Comparison of ENCODE assay signal across 2 cellular contexts in the genomic region with DNA sequence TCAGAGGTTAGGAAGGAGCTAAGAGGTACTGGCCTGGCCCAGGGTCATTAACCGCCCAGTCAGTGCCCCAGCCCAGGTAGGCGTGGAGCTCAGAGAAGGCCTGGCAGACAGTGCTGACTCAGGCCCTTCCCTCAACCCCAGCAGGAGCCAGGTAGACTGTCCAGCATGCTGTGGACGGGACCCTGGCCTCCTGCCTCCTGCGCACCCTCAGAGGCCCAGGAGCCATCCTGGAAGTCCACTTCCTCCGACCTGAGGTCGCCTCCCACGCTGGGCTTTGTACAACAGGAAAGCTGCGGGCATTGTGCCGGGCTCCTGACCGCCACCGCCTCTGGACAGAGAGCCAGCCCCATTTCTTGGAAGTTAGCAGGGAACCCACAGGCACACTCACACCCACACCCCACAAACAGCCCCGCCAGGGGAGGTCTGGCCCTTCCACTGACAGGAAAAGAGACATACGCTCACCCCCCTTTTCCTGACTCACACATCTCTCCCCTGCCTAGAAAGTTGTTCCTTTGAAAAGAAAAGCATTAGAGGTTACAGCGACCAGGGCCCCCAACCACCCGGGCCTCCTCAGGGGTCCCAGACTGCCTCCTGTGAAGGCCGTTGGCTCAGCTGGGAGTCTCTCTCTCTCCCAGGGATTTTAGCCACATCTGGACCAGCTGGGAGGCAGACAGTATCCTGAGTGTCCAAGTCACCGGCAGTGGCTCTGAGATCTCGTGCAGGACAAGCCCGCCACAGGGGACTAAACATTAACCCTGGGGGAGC.
TF ChIP-seq lines count a peak whose summit lies in the region.

No MANE protein-coding gene starts in this region.

TF ChIP-seq in SK-N-SH, 30 proteins besides CTCF, POLR2A, EP300 and RAD21 (continued from another document):
- TF ChIP-seq, protein P1, sequence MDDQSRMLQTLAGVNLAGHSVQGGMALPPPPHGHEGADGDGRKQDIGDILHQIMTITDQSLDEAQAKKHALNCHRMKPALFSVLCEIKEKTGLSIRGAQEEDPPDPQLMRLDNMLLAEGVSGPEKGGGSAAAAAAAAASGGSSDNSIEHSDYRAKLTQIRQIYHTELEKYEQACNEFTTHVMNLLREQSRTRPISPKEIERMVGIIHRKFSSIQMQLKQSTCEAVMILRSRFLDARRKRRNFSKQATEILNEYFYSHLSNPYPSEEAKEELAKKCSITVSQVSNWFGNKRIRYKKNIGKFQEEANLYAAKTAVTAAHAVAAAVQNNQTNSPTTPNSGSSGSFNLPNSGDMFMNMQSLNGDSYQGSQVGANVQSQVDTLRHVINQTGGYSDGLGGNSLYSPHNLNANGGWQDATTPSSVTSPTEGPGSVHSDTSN (IDR thresholded peaks at IDR 0.05) = no peak
- TF ChIP-seq FOXM1 (IDR thresholded peaks at IDR 0.05; ENCODE audit: low read depth) = no peak
- no peak for TF ChIP-seq MXI1 (IDR thresholded peaks at IDR 0.05; ENCODE audit: low read depth, low read length)
- TF ChIP-seq, protein P2, sequence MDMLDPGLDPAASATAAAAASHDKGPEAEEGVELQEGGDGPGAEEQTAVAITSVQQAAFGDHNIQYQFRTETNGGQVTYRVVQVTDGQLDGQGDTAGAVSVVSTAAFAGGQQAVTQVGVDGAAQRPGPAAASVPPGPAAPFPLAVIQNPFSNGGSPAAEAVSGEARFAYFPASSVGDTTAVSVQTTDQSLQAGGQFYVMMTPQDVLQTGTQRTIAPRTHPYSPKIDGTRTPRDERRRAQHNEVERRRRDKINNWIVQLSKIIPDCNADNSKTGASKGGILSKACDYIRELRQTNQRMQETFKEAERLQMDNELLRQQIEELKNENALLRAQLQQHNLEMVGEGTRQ (IDR thresholded peaks at IDR 0.05; ENCODE audit: borderline replicate concordance, low read depth, low read length) = no peak
- TF ChIP-seq RFX5 (IDR thresholded peaks at IDR 0.05; ENCODE audit: low read length) = no peak
- TF ChIP-seq GATA2 (CRISPR knock-in tag; IDR thresholded peaks at IDR 0.05) = no peak
- TF ChIP-seq EZH2phosphoT487 (IDR thresholded peaks at IDR 0.05; ENCODE audit: borderline replicate concordance, low read depth) = no peak
- TF ChIP-seq FOXJ3 (CRISPR knock-in tag; IDR thresholded peaks at IDR 0.05) = no peak
- no peak for TF ChIP-seq MEF2A (IDR thresholded peaks at IDR 0.05; ENCODE audit: borderline replicate concordance, low read depth)
- TF ChIP-seq CHD2 (IDR thresholded peaks at IDR 0.05; ENCODE audit: low read length, partially characterized antibody) = no peak
- TF ChIP-seq, protein P3, sequence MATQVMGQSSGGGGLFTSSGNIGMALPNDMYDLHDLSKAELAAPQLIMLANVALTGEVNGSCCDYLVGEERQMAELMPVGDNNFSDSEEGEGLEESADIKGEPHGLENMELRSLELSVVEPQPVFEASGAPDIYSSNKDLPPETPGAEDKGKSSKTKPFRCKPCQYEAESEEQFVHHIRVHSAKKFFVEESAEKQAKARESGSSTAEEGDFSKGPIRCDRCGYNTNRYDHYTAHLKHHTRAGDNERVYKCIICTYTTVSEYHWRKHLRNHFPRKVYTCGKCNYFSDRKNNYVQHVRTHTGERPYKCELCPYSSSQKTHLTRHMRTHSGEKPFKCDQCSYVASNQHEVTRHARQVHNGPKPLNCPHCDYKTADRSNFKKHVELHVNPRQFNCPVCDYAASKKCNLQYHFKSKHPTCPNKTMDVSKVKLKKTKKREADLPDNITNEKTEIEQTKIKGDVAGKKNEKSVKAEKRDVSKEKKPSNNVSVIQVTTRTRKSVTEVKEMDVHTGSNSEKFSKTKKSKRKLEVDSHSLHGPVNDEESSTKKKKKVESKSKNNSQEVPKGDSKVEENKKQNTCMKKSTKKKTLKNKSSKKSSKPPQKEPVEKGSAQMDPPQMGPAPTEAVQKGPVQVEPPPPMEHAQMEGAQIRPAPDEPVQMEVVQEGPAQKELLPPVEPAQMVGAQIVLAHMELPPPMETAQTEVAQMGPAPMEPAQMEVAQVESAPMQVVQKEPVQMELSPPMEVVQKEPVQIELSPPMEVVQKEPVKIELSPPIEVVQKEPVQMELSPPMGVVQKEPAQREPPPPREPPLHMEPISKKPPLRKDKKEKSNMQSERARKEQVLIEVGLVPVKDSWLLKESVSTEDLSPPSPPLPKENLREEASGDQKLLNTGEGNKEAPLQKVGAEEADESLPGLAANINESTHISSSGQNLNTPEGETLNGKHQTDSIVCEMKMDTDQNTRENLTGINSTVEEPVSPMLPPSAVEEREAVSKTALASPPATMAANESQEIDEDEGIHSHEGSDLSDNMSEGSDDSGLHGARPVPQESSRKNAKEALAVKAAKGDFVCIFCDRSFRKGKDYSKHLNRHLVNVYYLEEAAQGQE (IDR thresholded peaks at IDR 0.05; ENCODE audit: low read depth, low read length) = no peak
- no peak for TF ChIP-seq SMC3 (IDR thresholded peaks at IDR 0.05; ENCODE audit: low read depth, low read length)
- TF ChIP-seq TEAD4 (IDR thresholded peaks at IDR 0.05; ENCODE audit: borderline replicate concordance, insufficient read depth) = no peak
TF ChIP-seq in SK-N-SH: peak in this region for 0.

TF ChIP-seq in SK-N-SH treated with all-trans-retinoic acid at 6 μM for 48 hours, 23 proteins besides CTCF, POLR2A, EP300 and RAD21 (continued from another document):
- TF ChIP-seq BACH2 (CRISPR knock-in tag; IDR thresholded peaks at IDR 0.05; ENCODE audit: borderline replicate concordance) = no peak
- no peak for TF ChIP-seq TOX (CRISPR knock-in tag; IDR thresholded peaks at IDR 0.05; ENCODE audit: borderline replicate concordance)
- no peak for TF ChIP-seq CSDC2 (CRISPR knock-in tag; IDR thresholded peaks at IDR 0.05)
- TF ChIP-seq, protein P4, sequence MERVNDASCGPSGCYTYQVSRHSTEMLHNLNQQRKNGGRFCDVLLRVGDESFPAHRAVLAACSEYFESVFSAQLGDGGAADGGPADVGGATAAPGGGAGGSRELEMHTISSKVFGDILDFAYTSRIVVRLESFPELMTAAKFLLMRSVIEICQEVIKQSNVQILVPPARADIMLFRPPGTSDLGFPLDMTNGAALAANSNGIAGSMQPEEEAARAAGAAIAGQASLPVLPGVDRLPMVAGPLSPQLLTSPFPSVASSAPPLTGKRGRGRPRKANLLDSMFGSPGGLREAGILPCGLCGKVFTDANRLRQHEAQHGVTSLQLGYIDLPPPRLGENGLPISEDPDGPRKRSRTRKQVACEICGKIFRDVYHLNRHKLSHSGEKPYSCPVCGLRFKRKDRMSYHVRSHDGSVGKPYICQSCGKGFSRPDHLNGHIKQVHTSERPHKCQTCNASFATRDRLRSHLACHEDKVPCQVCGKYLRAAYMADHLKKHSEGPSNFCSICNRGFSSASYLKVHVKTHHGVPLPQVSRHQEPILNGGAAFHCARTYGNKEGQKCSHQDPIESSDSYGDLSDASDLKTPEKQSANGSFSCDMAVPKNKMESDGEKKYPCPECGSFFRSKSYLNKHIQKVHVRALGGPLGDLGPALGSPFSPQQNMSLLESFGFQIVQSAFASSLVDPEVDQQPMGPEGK (CRISPR knock-in tag; IDR thresholded peaks at IDR 0.05; ENCODE audit: borderline replicate concordance) = no peak
- no peak for TF ChIP-seq ZNF70 (CRISPR knock-in tag; IDR thresholded peaks at IDR 0.05)
- TF ChIP-seq GLIS3 (CRISPR knock-in tag; IDR thresholded peaks at IDR 0.05) = no peak
- TF ChIP-seq ZNF8 (CRISPR knock-in tag; IDR thresholded peaks at IDR 0.05) = no peak
- TF ChIP-seq, protein P5, sequence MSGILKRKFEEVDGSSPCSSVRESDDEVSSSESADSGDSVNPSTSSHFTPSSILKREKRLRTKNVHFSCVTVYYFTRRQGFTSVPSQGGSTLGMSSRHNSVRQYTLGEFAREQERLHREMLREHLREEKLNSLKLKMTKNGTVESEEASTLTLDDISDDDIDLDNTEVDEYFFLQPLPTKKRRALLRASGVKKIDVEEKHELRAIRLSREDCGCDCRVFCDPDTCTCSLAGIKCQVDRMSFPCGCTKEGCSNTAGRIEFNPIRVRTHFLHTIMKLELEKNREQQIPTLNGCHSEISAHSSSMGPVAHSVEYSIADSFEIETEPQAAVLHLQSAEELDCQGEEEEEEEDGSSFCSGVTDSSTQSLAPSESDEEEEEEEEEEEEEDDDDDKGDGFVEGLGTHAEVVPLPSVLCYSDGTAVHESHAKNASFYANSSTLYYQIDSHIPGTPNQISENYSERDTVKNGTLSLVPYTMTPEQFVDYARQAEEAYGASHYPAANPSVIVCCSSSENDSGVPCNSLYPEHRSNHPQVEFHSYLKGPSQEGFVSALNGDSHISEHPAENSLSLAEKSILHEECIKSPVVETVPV (CRISPR knock-in tag; IDR thresholded peaks at IDR 0.05) = no peak
- TF ChIP-seq ZFP30 (CRISPR knock-in tag; IDR thresholded peaks at IDR 0.05) = no peak
- TF ChIP-seq ISL1 (CRISPR knock-in tag; IDR thresholded peaks at IDR 0.05) = no peak
TF ChIP-seq in SK-N-SH treated with all-trans-retinoic acid at 6 μM for 48 hours: peak in this region for 0.
